Comparison of ENCODE assay signal across 14 cellular contexts in genomic region chr19:33248954-33249613, GRCh38. TPM values are rescaled to one million over a fixed set of nuclear protein-coding genes. Genes with fewer than 3 reads are reported as not detected.
DNase-seq lines count a peak whose midpoint lies in the region; ATAC-seq, FAIRE-seq and TF ChIP-seq lines count a peak whose summit lies in the region.
"Had no signal": no experiment of that assay in that cellular context is flagged by ENCODE, and none has a peak within 500 bp of the region (broad histone marks: within the 10 kb centered on the region; RNA-seq: fewer than 3 reads in every experiment).

No MANE protein-coding gene starts in this region.

- peak; percentile 37 for DNase-seq in MCF 10A (ENCODE audit: unreplicated experiment)
- DNase-seq in mammary epithelial cell = no peak
- peak; percentile 37 for DNase-seq in RPMI8226
- peak; percentile 35 for DNase-seq in kidney tubule cell (ENCODE audit: low spot score)
- DNase-seq in urothelium cell line (ENCODE audit: low spot score) = peak; percentile 52
- no peak for DNase-seq in superior temporal gyrus (ENCODE audit: extremely low spot score)
- DNase-seq in DMS114 treated with DMSO at 0.1 percent for 48 hours (lab: John Stamatoyannopoulos, UW; ENCODE audit: unreplicated experiment) = no peak
- DNase-seq: activated CD4-positive, alpha-beta T cell treated with anti-CD3 and anti-CD28 coated beads, Interleukin-2, amount 10 ng/mL, durations not matched to agents 24 days and 14 days; NCI-H748 treated with DMSO at 0.1 percent for 48 hours had no signal

- ATAC-seq in GM18520 (IDR thresholded peaks at IDR 0.05; ENCODE audit: unreplicated experiment) = no peak

- intact Hi-C loops in MCF 10A (cut with micrococcal nuclease) = no loop called here
- intact Hi-C loops in mammary epithelial cell (cut with micrococcal nuclease) = no loop called here

- POLR2A ChIA-PET in MCF 10A (lab: Yijun Ruan, JAX) = no interaction called here

- no peaks in the 10 kb centered on the region for H3K27me3 ChIP-seq in mammary epithelial cell (ENCODE audit: insufficient read depth, low read length)
- H3K27me3 ChIP-seq: adrenal gland, BLaER1 had no signal

- no peaks in the 10 kb centered on the region for H3K9me3 Mint-ChIP-seq in MCF 10A (ENCODE audit: unreplicated experiment)
- H3K9me3 Mint-ChIP-seq: stimulated activated naive CD8-positive, alpha-beta T cell treated with anti-CD3 and anti-CD28 coated beads, Interleukin-15, Interleukin-2, amounts not matched to agents 100 ng/mL and 50 ng/mL, for 24 hours had no signal

- no peaks in the 10 kb centered on the region for H3K9me3 ChIP-seq in mammary epithelial cell (replicated peaks; ENCODE audit: insufficient read depth, low read length)
- H3K9me3 ChIP-seq: adrenal gland had no signal

- H3K36me3 Mint-ChIP-seq in MCF 10A (ENCODE audit: insufficient read depth, unreplicated experiment) = no peaks in the 10 kb centered on the region

- no peak overlapping the region for H3K4me2 ChIP-seq in mammary epithelial cell (ENCODE audit: insufficient read depth, low read depth, low read length)
- H3K4me2 ChIP-seq: BLaER1 had no signal

- 83% methylated on average over 16 of the region's 28 CpGs for WGBS in mammary epithelial cell (ENCODE audit: low coverage, missing lambda C conversion rate)

- FAIRE-seq in urothelium cell line (lab: Jason Lieb, UNC) = no peak

- no peak overlapping the region for H3K4me3 ChIP-seq in mammary epithelial cell (replicated peaks in 1 of 3; ENCODE audit: insufficient read depth in 1 of 3, low read depth in 2 of 3, low read length in 3 of 3)
- H3K4me3 ChIP-seq: adrenal gland, BLaER1 had no signal

- no peaks in the 10 kb centered on the region for H3K79me2 ChIP-seq in mammary epithelial cell (ENCODE audit: insufficient read depth, low read length)

- dilution Hi-C loops in mammary epithelial cell (cut with HindIII; ENCODE audit: low sequenced_read_pairs) = loop anchor here (10.0 to 25.0 kb wide), 2 partner anchors 163 to 516 kb away; no protein-coding TSS in a partner anchor

- TF ChIP-seq CTCF in MCF 10A (IDR thresholded peaks at IDR 0.05; ENCODE audit: unreplicated experiment) (no peak), mammary epithelial cell (conservative IDR thresholded peaks at IDR 0.05 in 1 of 2, IDR thresholded peaks at IDR 0.05 in 1 of 2; ENCODE audit: extremely low read depth in 1 of 2, insufficient read depth in 1 of 2, low read depth in 1 of 2, low read length in 2 of 2) (no peak)

- no peak overlapping the region for H3K27ac ChIP-seq in mammary epithelial cell (ENCODE audit: insufficient read depth, low read depth, low read length)
- H3K27ac ChIP-seq: adrenal gland, BLaER1 had no signal

- no peaks in the 10 kb centered on the region for H3K4me1 Mint-ChIP-seq in MCF 10A (ENCODE audit: insufficient read depth, unreplicated experiment)
- H3K4me1 Mint-ChIP-seq: activated CD4-positive, alpha-beta T cell treated with anti-CD3 and anti-CD28 coated beads, Interleukin-2, amount 10 ng/mL, durations not matched to agents 24 days and 14 days had no signal

- no peaks in the 10 kb centered on the region for H3K36me3 ChIP-seq in mammary epithelial cell (ENCODE audit: insufficient read depth, low read length)
- H3K36me3 ChIP-seq: adrenal gland, BLaER1 had no signal

- BruUV-seq in MCF 10A (replicated peaks; lab: Mats Ljungman, UMichigan) = no TSS peak
- BruUV-seq in mammary epithelial cell (replicated peaks; lab: Mats Ljungman, UMichigan) = no TSS peak

- H3K9ac ChIP-seq in mammary epithelial cell (ENCODE audit: insufficient read depth, low read length) = no peak overlapping the region
- H3K9ac ChIP-seq: BLaER1 had no signal

- no peak overlapping the region for H3K4me3 Mint-ChIP-seq in MCF 10A (ENCODE audit: unreplicated experiment)
- H3K4me3 Mint-ChIP-seq: activated CD4-positive, alpha-beta T cell treated with anti-CD3 and anti-CD28 coated beads, Interleukin-2, amount 10 ng/mL, durations not matched to agents 24 days and 14 days; stimulated activated naive CD8-positive, alpha-beta T cell treated with anti-CD3 and anti-CD28 coated beads, Interleukin-15, Interleukin-2, amounts not matched to agents 100 ng/mL and 50 ng/mL, for 24 hours had no signal

- H3K27me3 Mint-ChIP-seq in MCF 10A (ENCODE audit: insufficient read depth, unreplicated experiment) = peaks cover 3% of the 10 kb centered on the region
- H3K27me3 Mint-ChIP-seq: activated CD4-positive, alpha-beta T cell treated with anti-CD3 and anti-CD28 coated beads, Interleukin-2, amount 10 ng/mL, durations not matched to agents 24 days and 14 days had no signal

- H3K27ac Mint-ChIP-seq in MCF 10A (ENCODE audit: low read depth, unreplicated experiment) = no peak overlapping the region
- H3K27ac Mint-ChIP-seq: activated CD4-positive, alpha-beta T cell treated with anti-CD3 and anti-CD28 coated beads, Interleukin-2, amount 10 ng/mL, durations not matched to agents 24 days and 14 days; stimulated activated naive CD8-positive, alpha-beta T cell treated with anti-CD3 and anti-CD28 coated beads, Interleukin-15, Interleukin-2, amounts not matched to agents 100 ng/mL and 50 ng/mL, for 24 hours had no signal

- in situ Hi-C loops in mammary epithelial cell (cut with MboI; ENCODE audit: low sequenced_read_pairs in 2 of 2) = loop anchor here in 1 of 2 donors (25.0 kb wide), 1 partner anchor 513 kb away; no protein-coding TSS in a partner anchor

- no peaks in the 10 kb centered on the region for H4K20me1 ChIP-seq in mammary epithelial cell (ENCODE audit: insufficient read depth, low read length)
- H4K20me1 ChIP-seq: BLaER1 had no signal

- no peak overlapping the region for H2AFZ ChIP-seq in mammary epithelial cell (ENCODE audit: low read depth, low read length)

- peaks cover 2% of the 10 kb centered on the region for H3K4me1 ChIP-seq in mammary epithelial cell (ENCODE audit: insufficient read depth, low read length)

- CTCF ChIA-PET in MCF 10A (lab: Yijun Ruan, JAX) (interaction anchor here (0.6 kb wide), 2 partner anchors 109 to 397 kb away, joined by 3 read pairs; no protein-coding TSS in a partner anchor), mammary epithelial cell (lab: Charles Lee; ENCODE audit: low non-redundant PET) (no interaction called here)

RNA-seq across cellular contexts. Expression of gene SLC7A10, which starts 23.4 kb away (rescaled TPM):
- total RNA-seq in MCF 10A (2022) = not detected in 2 replicates
- total RNA-seq in mammary epithelial cell = not detected
- polyA plus RNA-seq in mammary epithelial cell = not detected
- polyA minus RNA-seq in mammary epithelial cell = not detected
- total RNA-seq: activated CD4-positive, alpha-beta T cell treated with anti-CD3 and anti-CD28 coated beads, Interleukin-2, amount 10 ng/mL, durations not matched to agents 24 days and 14 days; H4 had no signal

RNA-seq across cellular contexts. Expression of gene CEBPA, which starts 53.2 kb away (rescaled TPM):
- total RNA-seq in MCF 10A (2022) (4.7 and 6.2 TPM in 2 replicates), mammary epithelial cell (1 to 10 TPM; 2.8 to 3.3 TPM)
- 1.1 TPM for polyA plus RNA-seq in mammary epithelial cell
- polyA minus RNA-seq in mammary epithelial cell = 0.47 TPM

RNA-seq across cellular contexts. Expression of gene LRP3, which starts 55.0 kb away (rescaled TPM):
- total RNA-seq in MCF 10A (2022) = 7.7 and 9.5 TPM in 2 replicates
- 10 to 100 TPM; 12.1 to 18.8 TPM for total RNA-seq in mammary epithelial cell
- polyA plus RNA-seq in mammary epithelial cell = 1.8 TPM
- 5.2 TPM for polyA minus RNA-seq in mammary epithelial cell

Comparison
In these comparisons a context has a peak if more than half of its experiments do, and no peak if none do; other contexts are left out.
1. DNase-seq: peak in MCF 10A (single experiment), RPMI8226 (single experiment), kidney tubule cell (single experiment) and urothelium cell line (single experiment); none in mammary epithelial cell (single experiment), superior temporal gyrus (single experiment) and DMS114 treated with DMSO at 0.1 percent for 48 hours (single experiment).